Comparison of ENCODE assay signal across 8 cellular contexts in the genomic region with DNA sequence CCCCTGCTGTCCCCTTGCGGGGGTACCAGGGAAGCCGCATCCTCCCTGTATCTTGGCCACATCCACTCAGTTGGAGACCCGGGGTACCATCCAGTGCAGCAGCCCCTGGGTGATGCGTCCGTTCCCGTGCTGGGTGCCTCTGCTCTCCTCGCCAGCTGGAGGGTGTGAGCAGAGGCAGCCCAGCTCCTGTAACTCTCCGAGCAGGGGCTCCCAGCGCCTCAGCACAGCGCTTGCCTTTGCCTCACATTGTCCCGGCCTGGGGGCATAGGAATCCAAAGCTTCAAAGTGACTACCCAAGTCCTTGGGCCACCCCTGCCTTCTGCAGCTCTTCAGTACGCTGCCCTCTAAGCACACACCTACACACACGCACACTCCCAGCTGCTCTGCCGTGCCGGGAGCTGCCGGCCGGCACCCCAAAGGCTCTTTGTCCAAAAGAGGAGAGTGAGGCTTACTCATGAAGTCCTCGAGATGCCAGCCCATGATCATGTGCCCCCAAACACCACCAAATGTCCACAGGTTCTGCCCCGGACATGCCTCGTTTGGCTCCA. TPM values are rescaled to one million over a fixed set of nuclear protein-coding genes. Genes with fewer than 3 reads are reported as not detected.
A peak's percentile ranks its signal among the peaks of the same experiment; 100 is the strongest.
DNase-seq lines count a peak whose midpoint lies in the region; ATAC-seq and TF ChIP-seq lines count a peak whose summit lies in the region.

No MANE protein-coding gene starts in this region.

- TF ChIP-seq CTCF in endothelial cell (IDR thresholded peaks at IDR 0.05; ENCODE audit: unreplicated experiment) (no peak), type B pancreatic cell (conservative IDR thresholded peaks at IDR 0.05) (no peak), omental fat pad (IDR thresholded peaks at IDR 0.05) (no peak)

- CTCF ChIA-PET in activated CD8-positive, alpha-beta memory T cell treated with anti-CD3 and anti-CD28 coated beads, Interleukin-2, amount 10 ng/mL, durations not matched to agents 7 days and 5 days (lab: Charles Lee), result interaction anchor here (1.1 kb wide), 1 partner anchor 42 kb away, joined by 4 read pairs; no protein-coding TSS in a partner anchor

- no peak for ATAC-seq in activated CD8-positive, alpha-beta memory T cell treated with anti-CD3 and anti-CD28 coated beads, Interleukin-2, amount 10 ng/mL, durations not matched to agents 7 days and 5 days
- no peak for ATAC-seq in omental fat pad (ENCODE audit: low FRiP score)

- H3K9me3 Mint-ChIP-seq in endothelial cell (ENCODE audit: unreplicated experiment) (no peaks in the 10 kb centered on the region), type B pancreatic cell (no peaks in the 10 kb centered on the region)
- H3K9me3 Mint-ChIP-seq in activated CD8-positive, alpha-beta memory T cell treated with anti-CD3 and anti-CD28 coated beads, Interleukin-2, amount 10 ng/mL, durations not matched to agents 7 days and 5 days (ENCODE audit: low read depth), result no peaks in the 10 kb centered on the region

- H3K27ac Mint-ChIP-seq in endothelial cell (ENCODE audit: unreplicated experiment) (no peak overlapping the region), type B pancreatic cell (peak overlapping the region; percentile 71)
- H3K27ac Mint-ChIP-seq in activated CD8-positive, alpha-beta memory T cell treated with anti-CD3 and anti-CD28 coated beads, Interleukin-2, amount 10 ng/mL, durations not matched to agents 7 days and 5 days, result no peak overlapping the region

- H3K4me1 Mint-ChIP-seq in endothelial cell (ENCODE audit: unreplicated experiment) (peaks cover 8% of the 10 kb centered on the region), type B pancreatic cell (ENCODE audit: unreplicated experiment) (peaks cover 28% of the 10 kb centered on the region)
- H3K4me1 Mint-ChIP-seq in activated CD8-positive, alpha-beta memory T cell treated with anti-CD3 and anti-CD28 coated beads, Interleukin-2, amount 10 ng/mL, durations not matched to agents 7 days and 5 days, result peaks cover 12% of the 10 kb centered on the region

- no peaks in the 10 kb centered on the region for H3K27me3 Mint-ChIP-seq in endothelial cell (ENCODE audit: unreplicated experiment)
- peaks cover 8% of the 10 kb centered on the region for H3K27me3 Mint-ChIP-seq in type B pancreatic cell
- H3K27me3 Mint-ChIP-seq in activated CD8-positive, alpha-beta memory T cell treated with anti-CD3 and anti-CD28 coated beads, Interleukin-2, amount 10 ng/mL, durations not matched to agents 7 days and 5 days, result peaks cover 62% of the 10 kb centered on the region

- peak overlapping the region; percentile 86 for H3K4me3 Mint-ChIP-seq in endothelial cell (ENCODE audit: unreplicated experiment)
- peak overlapping the region; percentile 91 for H3K4me3 Mint-ChIP-seq in type B pancreatic cell
- H3K4me3 Mint-ChIP-seq in activated CD8-positive, alpha-beta memory T cell treated with anti-CD3 and anti-CD28 coated beads, Interleukin-2, amount 10 ng/mL, durations not matched to agents 7 days and 5 days, result no peak overlapping the region

- DNase-seq in DMS 273 (lab: John Stamatoyannopoulos, UW; ENCODE audit: unreplicated experiment) (peak; percentile 66), DMS 273 treated with DMSO at 0.1 percent for 48 hours (lab: John Stamatoyannopoulos, UW) (no peak), endothelial cell (ENCODE audit: low spot score) (no peak), medulla oblongata (ENCODE audit: extremely low spot score) (peak; percentile 46), type B pancreatic cell (ENCODE audit: extremely low spot score, unreplicated experiment) (no peak), omental fat pad (ENCODE audit: low spot score) (no peak)
- no peak for DNase-seq in stimulated activated CD8-positive, alpha-beta memory T cell treated with anti-CD3 and anti-CD28 coated beads, Interleukin-4, amount 100 ng/mL, for 48 hours
- DNase-seq in activated CD8-positive, alpha-beta memory T cell treated with anti-CD3 and anti-CD28 coated beads, Interleukin-2, amount 10 ng/mL, durations not matched to agents 7 days and 5 days, result no peak

- H3K36me3 Mint-ChIP-seq in endothelial cell (ENCODE audit: low read depth, unreplicated experiment) (no peaks in the 10 kb centered on the region), type B pancreatic cell (peaks cover 4% of the 10 kb centered on the region)
- H3K36me3 Mint-ChIP-seq in activated CD8-positive, alpha-beta memory T cell treated with anti-CD3 and anti-CD28 coated beads, Interleukin-2, amount 10 ng/mL, durations not matched to agents 7 days and 5 days, result no peaks in the 10 kb centered on the region

RNA-seq across cellular contexts. Expression of gene ANGPTL2, which starts 0.7 kb away (rescaled TPM):
- total RNA-seq in endothelial cell (ENCODE audit: unreplicated experiment) (5.7 TPM), type B pancreatic cell (ENCODE audit: low replicate concordance) (5.4 and 20.6 TPM in 2 replicates), omental fat pad (100 to 1,000 TPM in 2 of 4 donors, 10 to 100 TPM in 2; 68.3 to 177 (median 112) TPM)
- not detected for total RNA-seq in activated CD8-positive, alpha-beta memory T cell treated with anti-CD3 and anti-CD28 coated beads, Interleukin-2, amount 10 ng/mL, durations not matched to agents 7 days and 5 days

Comparison
In these comparisons a context has a peak if more than half of its experiments do, and no peak if none do; other contexts are left out.
1. DNase-seq: peak in DMS 273 (single experiment) and medulla oblongata (single experiment); none in DMS 273 treated with DMSO at 0.1 percent for 48 hours (single experiment), endothelial cell (single experiment), type B pancreatic cell (single experiment), stimulated activated CD8-positive, alpha-beta memory T cell treated with anti-CD3 and anti-CD28 coated beads, Interleukin-4, amount 100 ng/mL, for 48 hours (single experiment), activated CD8-positive, alpha-beta memory T cell treated with anti-CD3 and anti-CD28 coated beads, Interleukin-2, amount 10 ng/mL, durations not matched to agents 7 days and 5 days (single experiment) and omental fat pad (single experiment).